15 cellular contexts compared by ENCODE assay signal in genomic region chr1:95730986-95731385, GRCh38.
"Had no signal": no experiment of that assay in that cellular context is flagged by ENCODE, and none has a peak within 500 bp of the region (broad histone marks: within the 10 kb centered on the region; RNA-seq: fewer than 3 reads in every experiment).

No MANE protein-coding gene starts in this region.

- H3K27ac ChIP-seq: esophagus muscularis mucosa, heart left ventricle, ovary, sigmoid colon had no signal

- H3K27ac Mint-ChIP-seq: activated CD8-positive, alpha-beta T cell treated with anti-CD3 and anti-CD28 coated beads, Interleukin-2, amount 10 ng/mL, durations not matched to agents 7 days and 5 days; activated naive CD4-positive, alpha-beta T cell treated with anti-CD3 and anti-CD28 coated beads for 36 hours; dendritic cell treated with granulocyte-macrophage colony-stimulating factor and Interleukin-4, amounts not matched to agents 40 ng/mL and 50 ng/mL, for 4 days; WTC11 had no signal

- H3K4me3 ChIP-seq: esophagus muscularis mucosa, heart left ventricle, mucosa of descending colon, ovary, sigmoid colon had no signal

- H3K27me3 Mint-ChIP-seq: central memory CD8-positive, alpha-beta T cell; dendritic cell treated with granulocyte-macrophage colony-stimulating factor and Interleukin-4, amounts not matched to agents 40 ng/mL and 50 ng/mL, for 4 days had no signal

- H3K4me1 Mint-ChIP-seq: central memory CD8-positive, alpha-beta T cell; nephron; WTC11 had no signal

- H3K27me3 ChIP-seq: esophagus muscularis mucosa, heart left ventricle, ovary, sigmoid colon had no signal

- DNase-seq: activated CD4-positive, alpha-beta T cell treated with anti-CD3 and anti-CD28 coated beads for 48 hours; activated CD8-positive, alpha-beta memory T cell treated with anti-CD3 and anti-CD28 coated beads, Interleukin-2, amount 50 U/mL, for 48 hours; activated CD8-positive, alpha-beta T cell treated with anti-CD3 and anti-CD28 coated beads, Interleukin-2, amount 10 ng/mL, durations not matched to agents 7 days and 5 days; activated naive CD4-positive, alpha-beta T cell treated with anti-CD3 and anti-CD28 coated beads for 36 hours; heart left ventricle; mucosa of descending colon; ovary; sigmoid colon; stimulated activated CD4-positive, alpha-beta T cell treated with anti-CD3 and anti-CD28 coated beads, Interleukin-2, amount 100 ng/mL, for 48 hours; stimulated activated naive CD8-positive, alpha-beta T cell treated with anti-CD3 and anti-CD28 coated beads, Interleukin-15, Interleukin-2, amounts not matched to agents 100 U/mL and 50 U/mL, for 24 hours had no signal

- H3K36me3 Mint-ChIP-seq: WTC11 had no signal

- H3K9me3 Mint-ChIP-seq: nephron had no signal

- H3K4me1 ChIP-seq: heart left ventricle, sigmoid colon had no signal

- H3K36me3 ChIP-seq: esophagus muscularis mucosa, heart left ventricle, ovary, sigmoid colon had no signal

- H3K9me3 ChIP-seq: esophagus muscularis mucosa, heart left ventricle, mucosa of descending colon, ovary had no signal

- H3K4me3 Mint-ChIP-seq: activated CD8-positive, alpha-beta T cell treated with anti-CD3 and anti-CD28 coated beads, Interleukin-2, amount 10 ng/mL, durations not matched to agents 7 days and 5 days; activated naive CD4-positive, alpha-beta T cell treated with anti-CD3 and anti-CD28 coated beads for 36 hours; central memory CD8-positive, alpha-beta T cell; dendritic cell treated with granulocyte-macrophage colony-stimulating factor and Interleukin-4, amounts not matched to agents 40 ng/mL and 50 ng/mL, for 4 days; nephron; WTC11 had no signal
